Comparison of ENCODE assay signal across 10 cellular contexts in genomic region chr15:59685737-59686297, GRCh38. TPM values are rescaled to one million over a fixed set of nuclear protein-coding genes. Genes with fewer than 3 reads are reported as not detected.
A peak's percentile ranks its signal among the peaks of the same experiment; 100 is the strongest.
DNase-seq lines count a peak whose midpoint lies in the region; ATAC-seq, FAIRE-seq and TF ChIP-seq lines count a peak whose summit lies in the region.
"Had no signal": no experiment of that assay in that cellular context is flagged by ENCODE, and none has a peak within 500 bp of the region (broad histone marks: within the 10 kb centered on the region; RNA-seq: fewer than 3 reads in every experiment).

No MANE protein-coding gene starts in this region.

- WGBS in A549 (ENCODE audit: missing lambda C conversion rate) = 59% methylated on average over 1 of the region's 1 CpG
- WGBS in liver = 0% methylated on average over 1 of the region's 1 CpG
- 18 to 30% methylated on average over 1 of the region's 1 CpG for WGBS in testis, 2 donors

- intact Hi-C loops in activated T-helper 2 cell treated with anti-CD3 and anti-CD28 coated beads, Interferon-gamma antibody, Interleukin-2, Interleukin-4, amounts not matched to agents 10 μg/mL and 5 μg/mL and 100 μg/mL, durations not matched to agents 14 hours and 24 hours and 36 hours (cut with micrococcal nuclease) = loop anchor here (5.0 kb wide), 1 partner anchor 1211 kb away; no protein-coding TSS in a partner anchor
- intact Hi-C loops in testis (cut with DNase I; ENCODE audit: low total_unique reads) = no loop called here

- H3K4me2 ChIP-seq in A549 = peak overlapping the region; percentile 2; the same call in 1 of the 3 replicates

- no peak for TF ChIP-seq CTCF in A549 (IDR thresholded peaks at IDR 0.05)
- no peak for TF ChIP-seq CTCF in liver (IDR thresholded peaks at IDR 0.05; ENCODE audit: low read depth, low read length, missing input control)
- no peak for TF ChIP-seq CTCF in testis (IDR thresholded peaks at IDR 0.05)

- H3K27me3 Mint-ChIP-seq in activated T-helper 2 cell treated with anti-CD3 and anti-CD28 coated beads, Interferon-gamma antibody, Interleukin-2, Interleukin-4, amounts not matched to agents 10 μg/mL and 5 μg/mL and 100 μg/mL, durations not matched to agents 14 hours and 24 hours and 36 hours (ENCODE audit: low read depth) = no peaks in the 10 kb centered on the region

- FAIRE-seq in A549 (lab: Jason Lieb, UNC) = no peak
- FAIRE-seq: G401.6 had no signal

- H3K27me3 ChIP-seq in liver (ENCODE audit: control insufficient read depth in 4 of 4, insufficient read depth in 4 of 4, low read length in 3 of 4) (no peaks in the 10 kb centered on the region), testis (no peaks in the 10 kb centered on the region)

- H3K4me3 ChIP-seq in A549 (no peak overlapping the region), liver (ENCODE audit: low read depth in 1 of 3, low read length in 3 of 3) (peak overlapping the region in 1 of 3 donors; percentile 25), testis (no peak overlapping the region)

- H3K36me3 Mint-ChIP-seq in activated T-helper 2 cell treated with anti-CD3 and anti-CD28 coated beads, Interferon-gamma antibody, Interleukin-2, Interleukin-4, amounts not matched to agents 10 μg/mL and 5 μg/mL and 100 μg/mL, durations not matched to agents 14 hours and 24 hours and 36 hours (ENCODE audit: low read depth) = peaks cover 56% of the 10 kb centered on the region

- H3K4me1 Mint-ChIP-seq in activated T-helper 2 cell treated with anti-CD3 and anti-CD28 coated beads, Interferon-gamma antibody, Interleukin-2, Interleukin-4, amounts not matched to agents 10 μg/mL and 5 μg/mL and 100 μg/mL, durations not matched to agents 14 hours and 24 hours and 36 hours (ENCODE audit: low read depth) = peaks cover 45% of the 10 kb centered on the region

- TF ChIP-seq EP300 in A549 (IDR thresholded peaks at IDR 0.05) = no peak

- ATAC-seq in A549 (no peak), HG02981 (IDR thresholded peaks at IDR 0.05; ENCODE audit: unreplicated experiment) (no peak)

- H3K9ac ChIP-seq in liver (ENCODE audit: low read depth in 1 of 2, low read length in 2 of 2) = peak overlapping the region in 1 of 2 donors; percentile 21

- H3K27ac Mint-ChIP-seq in activated T-helper 2 cell treated with anti-CD3 and anti-CD28 coated beads, Interferon-gamma antibody, Interleukin-2, Interleukin-4, amounts not matched to agents 10 μg/mL and 5 μg/mL and 100 μg/mL, durations not matched to agents 14 hours and 24 hours and 36 hours = peak overlapping the region; percentile 67

- H3K9me3 Mint-ChIP-seq in activated T-helper 2 cell treated with anti-CD3 and anti-CD28 coated beads, Interferon-gamma antibody, Interleukin-2, Interleukin-4, amounts not matched to agents 10 μg/mL and 5 μg/mL and 100 μg/mL, durations not matched to agents 14 hours and 24 hours and 36 hours = no peaks in the 10 kb centered on the region

- H3K27ac ChIP-seq in A549 (no peak overlapping the region), liver (ENCODE audit: low read depth in 1 of 2, low read length in 2 of 2) (peak overlapping the region; percentile 59 to 75), testis (peak overlapping the region in 1 of 2 donors; percentile 11)

- DNase-seq in A549 (ENCODE audit: low read depth in 1 of 2, low spot score in 1 of 2) (no peak), HCEC 1CT (peak; percentile 56), anterior cingulate cortex (lab: John Stamatoyannopoulos, UW) (no peak), testis (no peak), islet precursor cell (no peak)
- no peak for DNase-seq in activated T-helper 2 cell treated with anti-CD3 and anti-CD28 coated beads, Interferon-gamma antibody, Interleukin-2, Interleukin-4, amounts not matched to agents 10 μg/mL and 5 μg/mL and 100 μg/mL, durations not matched to agents 14 hours and 24 hours and 36 hours (ENCODE audit: low spot score)
- DNase-seq: NCI-H524 treated with DMSO at 0.1 percent for 48 hours had no signal

- CTCF ChIA-PET in A549 (lab: Yijun Ruan, JAX) = interaction anchor here (0.6 to 1.9 kb wide), 5 partner anchors 12 to 835 kb away, joined by 3 to 5 read pairs (median 3); no protein-coding TSS in a partner anchor

- no peak for TF ChIP-seq RAD21 in A549 (conservative IDR thresholded peaks at IDR 0.05 in 1 of 2, IDR thresholded peaks at IDR 0.05 in 1 of 2)
- TF ChIP-seq RAD21 in liver (IDR thresholded peaks at IDR 0.05) = no peak

- peak overlapping the region; percentile 60 for H3K4me3 Mint-ChIP-seq in activated T-helper 2 cell treated with anti-CD3 and anti-CD28 coated beads, Interferon-gamma antibody, Interleukin-2, Interleukin-4, amounts not matched to agents 10 μg/mL and 5 μg/mL and 100 μg/mL, durations not matched to agents 14 hours and 24 hours and 36 hours (ENCODE audit: low read depth)

- peaks cover 0 to 10% (median 7%) of the 10 kb centered on the region in 4 donors for H3K36me3 ChIP-seq in liver (ENCODE audit: control insufficient read depth in 4 of 4, insufficient read depth in 3 of 4, low read depth in 1 of 4, low read length in 3 of 4)
- H3K36me3 ChIP-seq in testis (ENCODE audit: low read depth, missing control alignments) = no peaks in the 10 kb centered on the region

- TF ChIP-seq POLR2A in A549 (IDR thresholded peaks at IDR 0.05; ENCODE audit: low read length) = no peak
- no peak for TF ChIP-seq POLR2A in testis (IDR thresholded peaks at IDR 0.05)

- POLR2A ChIA-PET in A549 (lab: Yijun Ruan, JAX) = no interaction called here

- no peaks in the 10 kb centered on the region for H3K9me3 ChIP-seq in A549
- no peaks in the 10 kb centered on the region for H3K9me3 ChIP-seq in liver (ENCODE audit: control insufficient read depth in 4 of 4, low read length in 3 of 4)
- no peaks in the 10 kb centered on the region for H3K9me3 ChIP-seq in testis

- H3K4me1 ChIP-seq in A549 (peaks cover 29% of the 10 kb centered on the region), liver (ENCODE audit: control insufficient read depth in 4 of 4, insufficient read depth in 4 of 4, low read length in 3 of 4) (peaks cover 11 to 45% (median 39%) of the 10 kb centered on the region in 4 donors), testis (peaks cover 15% of the 10 kb centered on the region)

TF ChIP-seq in A549, 52 proteins besides CTCF, POLR2A, EP300 and RAD21:
- peak; percentile 51 for TF ChIP-seq MAFK (IDR thresholded peaks at IDR 0.05; ENCODE audit: partially characterized antibody)
- TF ChIP-seq HDAC2 (IDR thresholded peaks at IDR 0.05) = no peak
- no peak for TF ChIP-seq RCOR1 (IDR thresholded peaks at IDR 0.05; ENCODE audit: low read depth, low read length)
- no peak for TF ChIP-seq CBX8 (IDR thresholded peaks at IDR 0.05)
- no peak for TF ChIP-seq JUNB (IDR thresholded peaks at IDR 0.05)
- no peak for TF ChIP-seq ZFP36 (IDR thresholded peaks at IDR 0.05; ENCODE audit: borderline replicate concordance, partially characterized antibody)

TF ChIP-seq in liver, 16 proteins besides CTCF, POLR2A, EP300 and RAD21:
- no peak for TF ChIP-seq ZBTB33 (IDR thresholded peaks at IDR 0.05)
- TF ChIP-seq HNF4A (conservative IDR thresholded peaks at IDR 0.05) = peak in 1 of 2 donors; percentile 23
- TF ChIP-seq RXRA (IDR thresholded peaks at IDR 0.05) = peak in 1 of 2 donors; percentile 15
- no peak for TF ChIP-seq SP1 (IDR thresholded peaks at IDR 0.05)
- TF ChIP-seq EGR1 (IDR thresholded peaks at IDR 0.05; ENCODE audit: low read depth in 2 of 2) = no peak
- peak; percentile 5 for TF ChIP-seq FOXA2 (IDR thresholded peaks at IDR 0.05)

RNA-seq across cellular contexts. Expression of gene BNIP2, which starts 3.3 kb away (rescaled TPM):
- polyA plus RNA-seq in A549 (2011; rRNA removed) (93.6 and 146 TPM in 2 replicates), A549 (2017; fragmentation: RNase III; extraction: RNeasy Plus Mini Kit Qiagen cat#74134 plus additional on column Dnase treatment) (90.8 to 107 TPM (median 101 TPM) in 3 replicates), liver (10 to 100 TPM; 17.4 to 26.7 TPM), testis (ENCODE audit: insufficient read depth, low read depth, low replicate concordance) (47.9 TPM)
- 70.7 and 79.3 TPM in 2 replicates for polyA plus RNA-seq in A549 (2012; cell fraction: cytosol; rRNA removed)
- 35.6 and 40.7 TPM in 2 replicates for polyA plus RNA-seq in A549 (2012; cell fraction: nucleus; rRNA removed)
- polyA minus RNA-seq in A549 (2011; rRNA and poly(A)+ RNA removed) = 23.4 and 24.4 TPM in 2 replicates
- 59.4 and 60.5 TPM in 2 replicates for total RNA-seq in activated T-helper 2 cell treated with anti-CD3 and anti-CD28 coated beads, Interferon-gamma antibody, Interleukin-2, Interleukin-4, amounts not matched to agents 10 μg/mL and 5 μg/mL and 100 μg/mL, durations not matched to agents 14 hours and 24 hours and 36 hours
- total RNA-seq in liver (10 to 100 TPM; 32.4 to 73.6 TPM), testis (100 to 1,000 TPM; 133 to 145 TPM)

RNA-seq across cellular contexts. Expression of gene GTF2A2, which starts 28.5 kb away (rescaled TPM):
- polyA plus RNA-seq in A549 (2011; rRNA removed) = 137 and 220 TPM in 2 replicates
- polyA plus RNA-seq in A549 (2012; cell fraction: cytosol; rRNA removed) = 74.0 and 85.5 TPM in 2 replicates
- polyA plus RNA-seq in A549 (2012; cell fraction: nucleus; rRNA removed) = 44.3 and 45.3 TPM in 2 replicates
- 259 to 282 TPM (median 267 TPM) in 3 replicates for polyA plus RNA-seq in A549 (2017; fragmentation: RNase III; extraction: RNeasy Plus Mini Kit Qiagen cat#74134 plus additional on column Dnase treatment)
- polyA minus RNA-seq in A549 (2011; rRNA and poly(A)+ RNA removed) = 18.5 and 19.0 TPM in 2 replicates
- total RNA-seq in activated T-helper 2 cell treated with anti-CD3 and anti-CD28 coated beads, Interferon-gamma antibody, Interleukin-2, Interleukin-4, amounts not matched to agents 10 μg/mL and 5 μg/mL and 100 μg/mL, durations not matched to agents 14 hours and 24 hours and 36 hours = 187 and 193 TPM in 2 replicates
- 10 to 100 TPM; 11.7 to 24.9 TPM for total RNA-seq in liver
- polyA plus RNA-seq in liver = 100 to 1,000 TPM in 1 of 2 donors, 10 to 100 TPM in 1; 29.6 to 101 TPM
- total RNA-seq in testis = 100 to 1,000 TPM in 1 of 2 donors, 10 to 100 TPM in 1; 82.9 to 120 TPM
- 579 TPM for polyA plus RNA-seq in testis (ENCODE audit: insufficient read depth, low read depth, low replicate concordance)

Comparison
In these comparisons a context has a peak if more than half of its experiments do, and no peak if none do; other contexts are left out.
1. H3K27ac ChIP-seq: peak in liver (2 of 2); none in A549 (0 of 2).